ENCODE assay signal across 13 cellular contexts in the genomic region with DNA sequence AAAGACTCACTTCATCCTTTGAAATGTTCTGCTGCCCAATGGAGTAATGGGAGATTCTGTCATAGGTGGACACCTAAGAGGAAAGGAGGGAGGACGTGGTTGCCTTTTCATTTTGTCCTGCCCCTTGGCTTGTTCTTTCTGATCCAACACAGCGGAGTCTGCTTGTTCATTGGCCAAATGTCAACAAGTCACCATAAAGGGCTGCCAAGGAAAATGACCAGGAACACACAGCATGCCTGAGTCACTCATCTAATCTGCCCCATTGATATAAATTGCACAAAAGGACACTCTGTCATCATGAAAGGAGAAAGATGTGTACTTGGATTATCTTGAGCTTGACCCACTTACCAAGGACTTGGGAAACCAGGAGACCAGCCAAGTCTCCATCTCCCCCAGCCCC.
DNase-seq lines count a peak whose midpoint lies in the region; ATAC-seq and TF ChIP-seq lines count a peak whose summit lies in the region.
"Had no signal": no experiment of that assay in that cellular context is flagged by ENCODE, and none has a peak within 500 bp of the region (broad histone marks: within the 10 kb centered on the region; RNA-seq: fewer than 3 reads in every experiment).

No MANE protein-coding gene starts in this region.

- no CpG with 5 or more reads among the region's 2 CpGs for WGBS in H9 (ENCODE audit: extremely low coverage, insufficient read length, low lambda C conversion rate)
- 8 to 32% (median 29%) methylated on average over 2 of the region's 2 CpGs for WGBS in adrenal gland, 4 donors

- no peaks in the 10 kb centered on the region for H3K79me2 ChIP-seq in H9 (ENCODE audit: insufficient read depth, low read length)
- H3K79me2 ChIP-seq: hepatocyte had no signal

- no peak for DNase-seq in H9
- DNase-seq in adrenal gland = peak; percentile 22 to 77 (median 53)
- peak; percentile 94 for DNase-seq in fibroblast of mammary gland (ENCODE audit: low read depth)
- DNase-seq in tibial artery = peak; percentile 52 to 69
- no peak for DNase-seq in inferior parietal cortex (ENCODE audit: extremely low spot score)
- DNase-seq: activated gamma-delta T cell treated with Interleukin-2 at 50 U/mL for 16 hours; CD4-positive, CD25-positive, alpha-beta regulatory T cell; NCI-H510A; WERI-Rb-1 had no signal

- H3K4me2 ChIP-seq in H9 (ENCODE audit: insufficient read depth, insufficient read length, low read length) = no peak overlapping the region
- H3K4me2 ChIP-seq: hepatocyte had no signal

- no peak overlapping the region for H3K4ac ChIP-seq in H9 (ENCODE audit: low read depth, low read length)

- no peak overlapping the region for H4K5ac ChIP-seq in H9 (ENCODE audit: insufficient read length, low read depth, low read length)

- no peak overlapping the region for H3K18ac ChIP-seq in H9 (ENCODE audit: insufficient read length, low read depth, low read length)

- H4K91ac ChIP-seq in H9 (ENCODE audit: insufficient read length, low read depth, low read length) = no peak overlapping the region

- no peak overlapping the region for H3K9ac ChIP-seq in H9 (ENCODE audit: extremely low read depth, insufficient read length, low read length)

- H3K4me1 ChIP-seq in H9 (ENCODE audit: insufficient read depth, low read length) (peaks cover 5% of the 10 kb centered on the region; the same call in 1 of the 2 replicates), adrenal gland (replicated peaks in 1 of 2) (no peaks in the 10 kb centered on the region), tibial artery (peaks cover 0 to 5% (median 2%) of the 10 kb centered on the region in 4 donors)

- no peak overlapping the region for H3K14ac ChIP-seq in H9 (ENCODE audit: insufficient read depth, low read length)

- no peak overlapping the region for H2AK5ac ChIP-seq in H9 (ENCODE audit: insufficient read length, low read length)

- H3K4me3 Mint-ChIP-seq in H9 = no peak overlapping the region
- H3K4me3 Mint-ChIP-seq: CD4-positive, CD25-positive, alpha-beta regulatory T cell had no signal

- H3K56ac ChIP-seq in H9 (ENCODE audit: insufficient read length, low read depth, low read length) = no peak overlapping the region

- H3K4me3 ChIP-seq in adrenal gland (no peak overlapping the region), fibroblast of mammary gland (ENCODE audit: control insufficient read depth, low read depth, low read length) (no peak overlapping the region), tibial artery (no peak overlapping the region)
- H3K4me3 ChIP-seq: hepatocyte had no signal

- ATAC-seq in HG03159 (IDR thresholded peaks at IDR 0.05; ENCODE audit: unreplicated experiment) (no peak), HG03196 (IDR thresholded peaks at IDR 0.05; ENCODE audit: unreplicated experiment) (no peak)
- ATAC-seq: HepG2 had no signal

- no peak for TF ChIP-seq POLR2A in adrenal gland (IDR thresholded peaks at IDR 0.05)

- no peaks in the 10 kb centered on the region for H3K79me1 ChIP-seq in H9 (ENCODE audit: insufficient read depth, low read depth, low read length, poor library complexity, severe bottlenecking)

- no peaks in the 10 kb centered on the region for H3K27me3 ChIP-seq in H9 (ENCODE audit: insufficient read depth, low read length)
- no peaks in the 10 kb centered on the region for H3K27me3 ChIP-seq in adrenal gland
- H3K27me3 ChIP-seq in tibial artery = no peaks in the 10 kb centered on the region
- H3K27me3 ChIP-seq: hepatocyte had no signal

- intact Hi-C loops in adrenal gland (cut with DNase I) = no loop called here
- intact Hi-C loops in tibial artery (cut with DNase I; ENCODE audit: low total_unique reads) = no loop called here

- H2BK12ac ChIP-seq in H9 (ENCODE audit: insufficient read length, low read depth, low read length) = no peak overlapping the region

- H3T11ph ChIP-seq in H9 (ENCODE audit: low read length) = no peak overlapping the region

- no peak overlapping the region for H2BK5ac ChIP-seq in H9 (ENCODE audit: insufficient read length, low read length)

- H3K23me2 ChIP-seq in H9 (ENCODE audit: insufficient read length, low read depth, low read length, poor library complexity, severe bottlenecking) = no peaks in the 10 kb centered on the region

- no peak overlapping the region; a peak in 1 of 7 replicates for H3K27ac Mint-ChIP-seq in H9
- H3K27ac Mint-ChIP-seq: CD4-positive, CD25-positive, alpha-beta regulatory T cell had no signal

- no peak overlapping the region for H4K8ac ChIP-seq in H9 (replicated peaks; ENCODE audit: insufficient read length, low read depth, low read length)

- H2BK20ac ChIP-seq in H9 (ENCODE audit: low read depth, low read length, poor library complexity, severe bottlenecking) = no peak overlapping the region

- no peaks in the 10 kb centered on the region for H3K9me3 ChIP-seq in H9 (ENCODE audit: control insufficient read depth, low read depth, low read length)
- H3K9me3 ChIP-seq in adrenal gland (replicated peaks in 1 of 3) = no peaks in the 10 kb centered on the region
- H3K9me3 ChIP-seq in tibial artery = no peaks in the 10 kb centered on the region

- H3K27me3 Mint-ChIP-seq in H9 (ENCODE audit: low read depth) = no peaks in the 10 kb centered on the region

- H2BK120ac ChIP-seq in H9 (ENCODE audit: low read depth, low read length, poor library complexity, severe bottlenecking) = no peak overlapping the region

- no peaks in the 10 kb centered on the region for H3K9me3 Mint-ChIP-seq in H9

- TF ChIP-seq CTCF in H9 (conservative IDR thresholded peaks at IDR 0.05) = no peak
- TF ChIP-seq CTCF in adrenal gland (IDR thresholded peaks at IDR 0.05) = no peak
- TF ChIP-seq CTCF in fibroblast of mammary gland (conservative IDR thresholded peaks at IDR 0.05; ENCODE audit: control insufficient read depth, insufficient read depth, low read depth, low read length) = no peak
- TF ChIP-seq CTCF in tibial artery (IDR thresholded peaks at IDR 0.05) = no peak

- no peaks in the 10 kb centered on the region for H4K20me1 ChIP-seq in H9 (ENCODE audit: control insufficient read depth, insufficient read depth, insufficient read length)

- peak overlapping the region; percentile 68 for H2AFZ ChIP-seq in H9 (ENCODE audit: low read length)
- H2AFZ ChIP-seq: hepatocyte had no signal

- H3K36me3 Mint-ChIP-seq in H9 (ENCODE audit: insufficient read depth in 1 of 3, low read depth in 3 of 3) = no peaks in the 10 kb centered on the region
- H3K36me3 Mint-ChIP-seq: CD4-positive, CD25-positive, alpha-beta regulatory T cell had no signal

- peaks cover 11% of the 10 kb centered on the region in 2 experiments for H3K4me1 Mint-ChIP-seq in H9
- H3K4me1 Mint-ChIP-seq: CD4-positive, CD25-positive, alpha-beta regulatory T cell had no signal

- H2BK15ac ChIP-seq in H9 (ENCODE audit: low read depth, low read length) = no peak overlapping the region

- H3K36me3 ChIP-seq in adrenal gland (replicated peaks in 1 of 2) (no peaks in the 10 kb centered on the region), tibial artery (no peaks in the 10 kb centered on the region)
- H3K36me3 ChIP-seq: WERI-Rb-1 had no signal

- H3K27ac ChIP-seq in H9 (ENCODE audit: insufficient read length, low read depth, low read length) (no peak overlapping the region), adrenal gland (no peak overlapping the region), tibial artery (no peak overlapping the region)
- H3K27ac ChIP-seq: hepatocyte, WERI-Rb-1 had no signal

- no peak overlapping the region for H3K23ac ChIP-seq in H9 (ENCODE audit: insufficient read length, low read depth, low read length)

Comparison
In these comparisons a context has a peak if more than half of its experiments do, and no peak if none do; other contexts are left out.
1. DNase-seq: peak in adrenal gland (7 of 7), fibroblast of mammary gland (single experiment) and tibial artery (2 of 2); none in H9 (single experiment) and inferior parietal cortex (single experiment).